Comparison of ENCODE assay signal across 1 cellular context in the genomic region with DNA sequence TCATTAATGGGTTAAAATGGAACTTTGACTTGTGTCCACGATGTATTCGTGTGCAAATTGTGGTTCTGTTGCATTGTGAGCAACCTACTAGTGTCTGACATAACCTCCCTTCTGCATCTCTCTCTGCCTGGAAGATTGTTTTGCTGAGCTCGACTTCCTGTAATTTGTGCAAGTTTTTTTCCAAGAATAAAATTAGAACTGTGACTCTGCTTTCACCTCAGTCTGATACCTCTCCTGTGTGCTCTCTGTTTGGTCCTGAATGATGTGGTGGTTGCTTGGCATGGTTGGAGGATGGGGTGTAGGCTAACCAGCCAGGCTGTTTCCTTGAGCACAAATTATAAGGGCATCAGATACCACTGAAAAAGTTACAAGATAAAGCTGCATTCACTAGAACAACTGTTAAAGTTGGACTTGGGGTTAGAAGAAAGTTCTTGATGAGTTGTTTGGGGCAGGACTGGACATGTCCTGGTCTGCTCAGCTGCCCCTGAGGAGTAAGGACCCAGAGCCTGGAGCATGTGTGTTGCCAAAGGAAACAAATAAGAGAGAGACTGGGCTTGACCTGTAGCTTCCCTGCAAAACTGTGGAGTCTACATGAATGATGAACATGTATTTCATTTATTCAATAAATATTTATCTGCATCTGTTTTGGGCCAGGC.
TF ChIP-seq lines count a peak whose summit lies in the region.

No MANE protein-coding gene starts in this region.

TF ChIP-seq in IMR-90, 13 proteins besides CTCF, POLR2A, EP300 and RAD21:
- TF ChIP-seq MAFK (IDR thresholded peaks at IDR 0.05; ENCODE audit: low read depth, low read length) (peak; percentile 42), SMC3 (IDR thresholded peaks at IDR 0.05; ENCODE audit: low read depth, low read length) (no peak)
